In genomic region chr13:84902243-84902642, GRCh38 we compare ENCODE assay signal across 23 cellular contexts.
"Had no signal": no experiment of that assay in that cellular context is flagged by ENCODE, and none has a peak within 500 bp of the region (broad histone marks: within the 10 kb centered on the region; RNA-seq: fewer than 3 reads in every experiment).

No MANE protein-coding gene starts in this region.

- H3K9me3 ChIP-seq: body of pancreas, gastroesophageal sphincter, left ventricle myocardium inferior, right lobe of liver, testis, transverse colon had no signal

- DNase-seq: activated CD4-positive, alpha-beta T cell treated with anti-CD3 and anti-CD28 coated beads for 1 hour; activated CD4-positive, alpha-beta T cell treated with anti-CD3 and anti-CD28 coated beads, Interleukin-2, amount 10 ng/mL, durations not matched to agents 7 days and 5 days; activated naive CD4-positive, alpha-beta T cell treated with Interleukin-2 at 50 U/mL for 16 hours; activated T-cell treated with anti-CD3 and anti-CD28 coated beads for 4 hours; activated T-cell treated with anti-CD3 and anti-CD28 coated beads, Interleukin-2, amount 50 U/mL, for 72 hours; anterior cingulate cortex; body of pancreas; dermis blood vessel endothelial cell; effector CD4-positive, alpha-beta T cell; erythroblast; islet precursor cell; left ventricle myocardium inferior; right lobe of liver; stimulated activated CD4-positive, alpha-beta T cell treated with anti-CD3 and anti-CD28 coated beads, Interleukin-4, amount 100 ng/mL, for 1 hour; stimulated activated naive CD8-positive, alpha-beta T cell treated with anti-CD3 and anti-CD28 coated beads, Interleukin-15, Interleukin-2, amounts not matched to agents 100 U/mL and 50 U/mL, for 24 hours; testis; transverse colon had no signal

- H3K4me3 ChIP-seq: body of pancreas, gastroesophageal sphincter, hepatocyte, left ventricle myocardium inferior, lung, right lobe of liver, testis, transverse colon had no signal

- H3K36me3 Mint-ChIP-seq: activated naive CD8-positive, alpha-beta T cell; WTC11 had no signal

- H3K79me2 ChIP-seq: hepatocyte had no signal

- H2AFZ ChIP-seq: hepatocyte had no signal

- H3K27me3 ChIP-seq: body of pancreas, hepatocyte, right lobe of liver, testis, transverse colon had no signal

- ATAC-seq: activated T-cell treated with anti-CD3 and anti-CD28 coated beads, Interleukin-2, amount 50 U/mL, for 72 hours; body of pancreas; gastroesophageal sphincter; right lobe of liver; stimulated activated naive CD8-positive, alpha-beta T cell treated with anti-CD3 and anti-CD28 coated beads, Interleukin-15, Interleukin-2, amounts not matched to agents 100 U/mL and 50 U/mL, for 24 hours; WTC11 had no signal

- H3K27me3 Mint-ChIP-seq: activated CD4-positive, alpha-beta T cell treated with anti-CD3 and anti-CD28 coated beads, Interleukin-2, amount 10 ng/mL, durations not matched to agents 7 days and 5 days; activated naive CD8-positive, alpha-beta T cell had no signal

- H3K4me2 ChIP-seq: hepatocyte had no signal

- H3K4me1 Mint-ChIP-seq: activated CD4-positive, alpha-beta T cell treated with anti-CD3 and anti-CD28 coated beads, Interleukin-2, amount 10 ng/mL, durations not matched to agents 7 days and 5 days; nephron; WTC11 had no signal

- H3K4me1 ChIP-seq: body of pancreas, gastroesophageal sphincter, left ventricle myocardium inferior, right lobe of liver, testis, transverse colon had no signal

- H3K36me3 ChIP-seq: gastroesophageal sphincter, left ventricle myocardium inferior, right lobe of liver, transverse colon had no signal

- H3K27ac Mint-ChIP-seq: activated CD4-positive, alpha-beta T cell treated with anti-CD3 and anti-CD28 coated beads, Interleukin-2, amount 10 ng/mL, durations not matched to agents 7 days and 5 days; activated naive CD8-positive, alpha-beta T cell; activated T-cell treated with anti-CD3 and anti-CD28 coated beads, Interleukin-2, amount 50 U/mL, for 72 hours; nephron; WTC11 had no signal

- H3K4me3 Mint-ChIP-seq: activated CD4-positive, alpha-beta T cell treated with anti-CD3 and anti-CD28 coated beads, Interleukin-2, amount 10 ng/mL, durations not matched to agents 7 days and 5 days; activated naive CD8-positive, alpha-beta T cell; activated T-cell treated with anti-CD3 and anti-CD28 coated beads, Interleukin-2, amount 50 U/mL, for 72 hours; nephron; WTC11 had no signal

- H3K27ac ChIP-seq: body of pancreas, gastroesophageal sphincter, hepatocyte, left ventricle myocardium inferior, right lobe of liver, testis, transverse colon had no signal

- H3K9me3 Mint-ChIP-seq: activated CD4-positive, alpha-beta T cell treated with anti-CD3 and anti-CD28 coated beads, Interleukin-2, amount 10 ng/mL, durations not matched to agents 7 days and 5 days; activated T-cell treated with anti-CD3 and anti-CD28 coated beads, Interleukin-2, amount 50 U/mL, for 72 hours; nephron had no signal
